Comparison of ENCODE assay signal across 35 cellular contexts in the genomic region with DNA sequence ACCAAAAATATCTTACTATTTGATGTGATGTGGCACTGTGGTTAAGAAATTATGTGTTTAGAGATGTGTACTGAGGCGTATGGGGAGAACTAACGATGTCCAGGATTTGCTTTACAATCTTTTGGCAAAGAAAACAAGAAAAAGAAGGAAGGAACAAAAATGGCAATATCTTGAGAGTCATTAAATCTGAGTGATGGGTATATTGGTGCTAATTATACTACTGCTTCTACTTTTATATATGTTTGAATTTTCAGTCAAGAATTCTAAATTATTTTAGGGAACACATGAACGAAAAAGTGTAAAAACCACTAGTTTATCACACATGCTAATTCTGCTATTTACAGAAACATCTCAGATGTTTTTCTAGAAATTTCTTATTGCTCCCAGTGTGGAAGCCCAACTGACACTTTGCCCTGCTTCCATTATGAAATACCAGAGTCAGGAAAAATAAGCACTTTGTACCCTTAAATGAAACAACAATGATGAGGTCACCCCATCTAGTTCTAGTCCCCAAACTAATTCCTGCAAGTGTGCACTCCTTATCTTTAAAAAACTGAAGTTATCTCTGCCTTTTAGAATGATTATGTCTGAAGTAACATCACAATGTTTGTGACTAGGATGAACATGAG. TPM values are rescaled to one million over a fixed set of nuclear protein-coding genes. Genes with fewer than 3 reads are reported as not detected.
"Had no signal": no experiment of that assay in that cellular context is flagged by ENCODE, and none has a peak within 500 bp of the region (broad histone marks: within the 10 kb centered on the region; RNA-seq: fewer than 3 reads in every experiment).

No MANE protein-coding gene starts in this region.

- H3K4me1 ChIP-seq: ascending aorta had no signal

- ATAC-seq: activated CD8-positive, alpha-beta T cell treated with anti-CD3 and anti-CD28 coated beads for 36 hours; activated naive CD4-positive, alpha-beta T cell treated with anti-CD3 and anti-CD28 coated beads, Interleukin-2, amount 50 U/mL, for 72 hours; activated T-cell treated with anti-CD3 and anti-CD28 coated beads, Interleukin-2, amount 50 U/mL, for 4 hours; activated T-cell treated with anti-CD3 and anti-CD28 coated beads, Interleukin-2, amount 50 U/mL, for 72 hours; activated T-helper 17 cell treated with anti-CD3 and anti-CD28 coated beads, Interleukin-2, amount 50 U/mL, for 72 hours had no signal

- FAIRE-seq: bronchial epithelial cell, TTC549 had no signal

- H3K4me3 ChIP-seq: ascending aorta, cardiac muscle cell had no signal

- H3K36me3 ChIP-seq: ascending aorta, cardiac muscle cell had no signal

- DNase-seq: activated B cell treated with CpG ODN at 0.5 μM for 24 hours; activated CD4-positive, alpha-beta memory T cell treated with anti-CD3 and anti-CD28 coated beads for 36 hours; activated CD4-positive, alpha-beta T cell treated with anti-CD3 and anti-CD28 coated beads for 4 hours; activated CD4-positive, alpha-beta T cell treated with anti-CD3 and anti-CD28 coated beads, Interleukin-2, amount 10 ng/mL, durations not matched to agents 24 days and 14 days; activated CD4-positive, alpha-beta T cell treated with anti-CD3 and anti-CD28 coated beads, Interleukin-2, amount 50 U/mL, for 1 hour; activated CD4-positive, alpha-beta T cell treated with anti-CD3 and anti-CD28 coated beads, Interleukin-2, amount 50 U/mL, for 4 hours; activated CD4-positive, CD25-positive, alpha-beta regulatory T cell treated with anti-CD3 and anti-CD28 coated beads, Interleukin-2, amount 50 U/mL, for 72 hours; activated CD8-positive, alpha-beta memory T cell treated with anti-CD3 and anti-CD28 coated beads, Interleukin-2, amount 50 U/mL, for 4 hours; activated CD8-positive, alpha-beta T cell treated with anti-CD3 and anti-CD28 coated beads for 36 hours; activated effector memory CD4-positive, alpha-beta T cell treated with anti-CD3 and anti-CD28 coated beads, Interleukin-2, amount 50 U/mL, for 16 hours; activated gamma-delta T cell treated with Interleukin-2 at 50 U/mL for 16 hours; activated naive CD4-positive, alpha-beta T cell; activated naive CD4-positive, alpha-beta T cell treated with anti-CD3 and anti-CD28 coated beads for 36 hours; activated naive CD4-positive, alpha-beta T cell treated with anti-CD3 and anti-CD28 coated beads, Interleukin-2, amount 50 U/mL, for 16 hours; activated naive CD8-positive, alpha-beta T cell treated with anti-CD3 and anti-CD28 coated beads for 36 hours; activated T-cell treated with anti-CD3 and anti-CD28 coated beads for 4 hours; activated T-cell treated with anti-CD3 and anti-CD28 coated beads, Interleukin-2, amount 50 U/mL, for 1 hour; activated T-cell treated with anti-CD3 and anti-CD28 coated beads, Interleukin-2, amount 50 U/mL, for 4 hours; activated T-cell treated with anti-CD3 and anti-CD28 coated beads, Interleukin-2, amount 50 U/mL, for 72 hours; amygdala; anterior cingulate cortex; caudate nucleus; cerebellar nuclear complex; T-helper 1 cell; T-helper 2 cell; T-helper 9 cell had no signal

- H3K9me3 ChIP-seq: ascending aorta had no signal

- H3K27me3 ChIP-seq: ascending aorta had no signal

- H3K27ac ChIP-seq: ascending aorta, cardiac muscle cell, VCaP had no signal

RNA-seq across cellular contexts. Expression of gene TAT, which starts 18.8 kb away (rescaled TPM):
- total RNA-seq: activated B cell treated with CpG ODN at 0.5 μM for 24 hours; activated CD4-positive, alpha-beta memory T cell treated with anti-CD3 and anti-CD28 coated beads for 36 hours; activated CD4-positive, alpha-beta T cell treated with anti-CD3 and anti-CD28 coated beads, Interleukin-2, amount 10 ng/mL, durations not matched to agents 24 days and 14 days; activated CD8-positive, alpha-beta memory T cell treated with anti-CD3 and anti-CD28 coated beads for 36 hours; activated CD8-positive, alpha-beta T cell treated with anti-CD3 and anti-CD28 coated beads for 36 hours; activated naive CD4-positive, alpha-beta T cell treated with anti-CD3 and anti-CD28 coated beads for 36 hours; activated naive CD4-positive, alpha-beta T cell treated with anti-CD3 and anti-CD28 coated beads, Interleukin-2, amount 50 U/mL, for 72 hours; activated naive CD8-positive, alpha-beta T cell treated with anti-CD3 and anti-CD28 coated beads for 36 hours; activated T-cell treated with anti-CD3 and anti-CD28 coated beads, Interleukin-2, amount 50 U/mL, for 72 hours; activated T-helper 1 cell treated with anti-CD3 and anti-CD28 coated beads, Interleukin-12 subunit alpha, Interleukin-12 subunit beta, Interleukin-2, Interleukin-4 antibody, amounts not matched to agents 30 ng/mL and 10 ng/mL and 1 ng/mL, durations not matched to agents 14 hours and 24 hours and 36 hours; activated T-helper 17 cell treated with anti-CD3 and anti-CD28 coated beads, Interleukin-2, amount 50 U/mL, for 72 hours; bronchial epithelial cell; cardiac muscle cell had no signal

RNA-seq across cellular contexts. Expression of gene CHST4, which starts 31.8 kb away (rescaled TPM):
- total RNA-seq: activated B cell treated with CpG ODN at 0.5 μM for 24 hours; activated CD4-positive, alpha-beta memory T cell treated with anti-CD3 and anti-CD28 coated beads for 36 hours; activated CD4-positive, alpha-beta T cell treated with anti-CD3 and anti-CD28 coated beads, Interleukin-2, amount 10 ng/mL, durations not matched to agents 24 days and 14 days; activated CD8-positive, alpha-beta memory T cell treated with anti-CD3 and anti-CD28 coated beads for 36 hours; activated naive CD4-positive, alpha-beta T cell treated with anti-CD3 and anti-CD28 coated beads for 36 hours; activated naive CD4-positive, alpha-beta T cell treated with anti-CD3 and anti-CD28 coated beads, Interleukin-2, amount 50 U/mL, for 72 hours; activated T-cell treated with anti-CD3 and anti-CD28 coated beads, Interleukin-2, amount 50 U/mL, for 72 hours; activated T-helper 1 cell treated with anti-CD3 and anti-CD28 coated beads, Interleukin-12 subunit alpha, Interleukin-12 subunit beta, Interleukin-2, Interleukin-4 antibody, amounts not matched to agents 30 ng/mL and 10 ng/mL and 1 ng/mL, durations not matched to agents 14 hours and 24 hours and 36 hours; activated T-helper 17 cell treated with anti-CD3 and anti-CD28 coated beads, Interleukin-2, amount 50 U/mL, for 72 hours; ascending aorta; cardiac muscle cell had no signal
- polyA plus RNA-seq: cardiac muscle cell had no signal
